In genomic region chr9:4826417-4827166, GRCh38 we compare ENCODE assay signal across 22 cellular contexts.
"Had no signal": no experiment of that assay in that cellular context is flagged by ENCODE, and none has a peak within 500 bp of the region (broad histone marks: within the 10 kb centered on the region; RNA-seq: fewer than 3 reads in every experiment).

No MANE protein-coding gene starts in this region.

- H3K36me3 ChIP-seq: uterus had no signal

- ATAC-seq: activated T-helper 17 cell treated with anti-CD3 and anti-CD28 coated beads, Interleukin-2, amount 50 U/mL, for 72 hours; left colon; mucosa of descending colon; natural killer cell; sciatic nerve had no signal

- H3K9me3 Mint-ChIP-seq: activated CD4-positive, alpha-beta memory T cell treated with anti-CD3 and anti-CD28 coated beads, Interleukin-2, amount 10 ng/mL, durations not matched to agents 7 days and 5 days; activated naive CD4-positive, alpha-beta T cell treated with anti-CD3 and anti-CD28 coated beads for 36 hours; activated T-helper 17 cell treated with anti-CD3 and anti-CD28 coated beads, Interleukin-2, amount 50 U/mL, for 72 hours; immature natural killer cell; natural killer cell had no signal

- H3K27me3 ChIP-seq: stomach, uterus had no signal

- H3K36me3 Mint-ChIP-seq: natural killer cell had no signal

- DNase-seq: activated CD4-positive, alpha-beta memory T cell treated with anti-CD3 and anti-CD28 coated beads, Interleukin-2, amount 10 ng/mL, durations not matched to agents 7 days and 5 days; activated CD4-positive, alpha-beta T cell treated with anti-CD3 and anti-CD28 coated beads for 1 hour; activated naive CD4-positive, alpha-beta T cell treated with anti-CD3 and anti-CD28 coated beads for 36 hours; caudate nucleus; effector memory CD4-positive, alpha-beta T cell; immature natural killer cell; left colon; mucosa of descending colon; natural killer cell; nucleus accumbens; stimulated activated CD4-positive, alpha-beta T cell treated with anti-CD3 and anti-CD28 coated beads, Interleukin-4, amount 100 ng/mL, for 1 hour; stimulated activated CD8-positive, alpha-beta memory T cell treated with anti-CD3 and anti-CD28 coated beads, Interleukin-4, amount 100 ng/mL, for 48 hours; stomach; SW 1271; T1000; uterus had no signal

- H3K9me3 ChIP-seq: mucosa of descending colon, stomach, thoracic aorta, uterus had no signal

- H3K27ac ChIP-seq: coronary artery, epithelial cell of prostate, stomach, thoracic aorta, uterus had no signal

- H3K4me3 Mint-ChIP-seq: activated CD4-positive, alpha-beta memory T cell treated with anti-CD3 and anti-CD28 coated beads, Interleukin-2, amount 10 ng/mL, durations not matched to agents 7 days and 5 days; activated naive CD4-positive, alpha-beta T cell treated with anti-CD3 and anti-CD28 coated beads for 36 hours; activated T-helper 17 cell treated with anti-CD3 and anti-CD28 coated beads, Interleukin-2, amount 50 U/mL, for 72 hours; immature natural killer cell; natural killer cell had no signal

- H3K4me3 ChIP-seq: coronary artery, mucosa of descending colon, stomach, thoracic aorta, uterus had no signal

- H3K4me1 ChIP-seq: uterus had no signal

- H3K27me3 Mint-ChIP-seq: activated CD4-positive, alpha-beta memory T cell treated with anti-CD3 and anti-CD28 coated beads, Interleukin-2, amount 10 ng/mL, durations not matched to agents 7 days and 5 days; activated T-helper 17 cell treated with anti-CD3 and anti-CD28 coated beads, Interleukin-2, amount 50 U/mL, for 72 hours; progenitor cell of endocrine pancreas had no signal

- H3K27ac Mint-ChIP-seq: activated CD4-positive, alpha-beta memory T cell treated with anti-CD3 and anti-CD28 coated beads, Interleukin-2, amount 10 ng/mL, durations not matched to agents 7 days and 5 days; activated naive CD4-positive, alpha-beta T cell treated with anti-CD3 and anti-CD28 coated beads for 36 hours; immature natural killer cell; natural killer cell; progenitor cell of endocrine pancreas had no signal
